19 cellular contexts compared by ENCODE assay signal in the genomic region with DNA sequence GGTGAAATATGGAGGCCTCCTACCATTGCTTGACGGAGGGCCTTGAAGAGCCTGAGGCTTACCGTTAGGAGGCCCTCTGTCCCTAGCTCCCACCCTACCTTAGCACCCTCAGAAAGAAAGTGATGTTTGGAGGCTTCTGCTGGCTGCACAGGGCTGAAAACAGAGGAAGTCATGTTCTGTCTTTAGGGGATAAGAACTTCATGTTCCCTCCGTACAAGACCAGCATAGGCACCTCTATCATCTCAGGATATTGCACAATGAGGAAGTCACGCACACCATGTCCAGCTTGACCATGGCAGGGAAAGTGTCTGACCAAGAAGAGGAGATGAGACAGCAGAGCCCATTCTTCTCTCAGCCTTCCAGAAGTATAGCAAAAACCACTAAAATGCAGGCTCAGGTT. TPM values are rescaled to one million over a fixed set of nuclear protein-coding genes. Genes with fewer than 3 reads are reported as not detected.
DNase-seq lines count a peak whose midpoint lies in the region; TF ChIP-seq lines count a peak whose summit lies in the region.
"Had no signal": no experiment of that assay in that cellular context is flagged by ENCODE, and none has a peak within 500 bp of the region (broad histone marks: within the 10 kb centered on the region; RNA-seq: fewer than 3 reads in every experiment).

No MANE protein-coding gene starts in this region.

- H3K36me3 Mint-ChIP-seq in CD8-positive, alpha-beta memory T cell, result no peaks in the 10 kb centered on the region

- H3K27me3 ChIP-seq in tibial nerve, result no peaks in the 10 kb centered on the region
- H3K27me3 ChIP-seq in CD8-positive, alpha-beta memory T cell (ENCODE audit: insufficient read depth, low read length, poor library complexity, severe bottlenecking), result no peaks in the 10 kb centered on the region
- H3K27me3 ChIP-seq: cardiac muscle cell had no signal

- DNase-seq in SK-MEL-5 (ENCODE audit: low read depth, low spot score), result peak; percentile 14
- peak; percentile 54 for DNase-seq in fibroblast of mammary gland (ENCODE audit: low read depth)
- peak; percentile 82 for DNase-seq in medulla oblongata (ENCODE audit: extremely low spot score)
- peak in 1 of 2 donors; percentile 71 for DNase-seq in tibial nerve (ENCODE audit: low spot score in 2 of 2)
- no peak for DNase-seq in stimulated activated CD4-positive, alpha-beta T cell treated with anti-CD3 and anti-CD28 coated beads, Interleukin-2, amount 100 ng/mL, for 24 hours
- DNase-seq in CD8-positive, alpha-beta memory T cell, result no peak
- no peak for DNase-seq in OCI-M2 (lab: John Stamatoyannopoulos, UW; ENCODE audit: unreplicated experiment)
- DNase-seq: activated CD4-positive, alpha-beta T cell treated with anti-CD3 and anti-CD28 coated beads, Interleukin-2, amount 50 U/mL, for 4 hours; activated effector memory CD4-positive, alpha-beta T cell treated with anti-CD3 and anti-CD28 coated beads, Interleukin-2, amount 50 U/mL, for 16 hours; CD4-positive, alpha-beta T cell; H9; NCI-H2171; PC-3; stimulated activated naive CD4-positive, alpha-beta T cell treated with Interleukin-2 at 50 U/mL for 16 hours had no signal

- in situ Hi-C loops in SK-MEL-5 (cut with HindIII; ENCODE audit: low pct_unique_long_range_greater_than_20kb, low sequenced_read_pairs), result no loop called here

- POLR2A ChIA-PET in CD8-positive, alpha-beta memory T cell (lab: Charles Lee), result no interaction called here

- H3K27ac ChIP-seq in tibial nerve, result peak overlapping the region in 3 of 4 donors; percentile 29 to 75 (median 61)
- no peak overlapping the region for H3K27ac ChIP-seq in CD8-positive, alpha-beta memory T cell (ENCODE audit: low read depth, low read length)
- H3K27ac ChIP-seq: cardiac muscle cell, epithelial cell of prostate had no signal

- CTCF ChIA-PET in CD8-positive, alpha-beta memory T cell (lab: Charles Lee), result interaction anchor here (1.1 to 1.2 kb wide), 2 partner anchors 18 to 19 kb away, joined by 3 to 4 read pairs; no protein-coding TSS in a partner anchor

- H3K36me3 ChIP-seq in tibial nerve, result no peaks in the 10 kb centered on the region
- no peaks in the 10 kb centered on the region for H3K36me3 ChIP-seq in CD8-positive, alpha-beta memory T cell (ENCODE audit: insufficient read depth, low read length)
- H3K36me3 ChIP-seq: cardiac muscle cell had no signal

- TF ChIP-seq POLR2A in tibial nerve (IDR thresholded peaks at IDR 0.05), result peak; percentile 20 to 21

- no peak overlapping the region for H3K27ac Mint-ChIP-seq in CD8-positive, alpha-beta memory T cell
- H3K27ac Mint-ChIP-seq: CD4-positive, alpha-beta T cell; T-helper 1 cell treated with Interleukin-12 subunit alpha and Interleukin-12 subunit beta and Interleukin-4 antibody, amounts not matched to agents 30 μg/mL and 1 μg/mL, for 36 hours had no signal

- H3K4me3 Mint-ChIP-seq in CD8-positive, alpha-beta memory T cell, result no peak overlapping the region
- H3K4me3 Mint-ChIP-seq: CD4-positive, alpha-beta T cell; H9; T-helper 1 cell treated with Interleukin-12 subunit alpha and Interleukin-12 subunit beta and Interleukin-4 antibody, amounts not matched to agents 30 μg/mL and 1 μg/mL, for 36 hours had no signal

- no peaks in the 10 kb centered on the region for H3K4me1 Mint-ChIP-seq in CD8-positive, alpha-beta memory T cell

- no peaks in the 10 kb centered on the region for H3K9me3 ChIP-seq in tibial nerve
- no peaks in the 10 kb centered on the region for H3K9me3 ChIP-seq in CD8-positive, alpha-beta memory T cell (ENCODE audit: low read length)

- TF ChIP-seq CTCF in fibroblast of mammary gland (conservative IDR thresholded peaks at IDR 0.05; ENCODE audit: control insufficient read depth, insufficient read depth, low read depth, low read length) (no peak), tibial nerve (IDR thresholded peaks at IDR 0.05) (no peak)

- peak; percentile 64 to 88 for TF ChIP-seq EP300 in tibial nerve (IDR thresholded peaks at IDR 0.05)

- no peaks in the 10 kb centered on the region for H3K4me1 ChIP-seq in tibial nerve
- no peaks in the 10 kb centered on the region for H3K4me1 ChIP-seq in CD8-positive, alpha-beta memory T cell (ENCODE audit: insufficient read depth, low read length)

- 73% methylated on average over 4 of the region's 4 CpGs for WGBS in tibial nerve, 2 donors

- no peaks in the 10 kb centered on the region for H3K27me3 Mint-ChIP-seq in CD8-positive, alpha-beta memory T cell
- H3K27me3 Mint-ChIP-seq: CD4-positive, alpha-beta T cell had no signal

- H3K9me3 Mint-ChIP-seq in CD8-positive, alpha-beta memory T cell, result no peaks in the 10 kb centered on the region
- H3K9me3 Mint-ChIP-seq: CD4-positive, alpha-beta T cell; H9 had no signal

- H3K4me3 ChIP-seq in fibroblast of mammary gland (ENCODE audit: control insufficient read depth, low read depth, low read length), result no peak overlapping the region
- H3K4me3 ChIP-seq in tibial nerve, result no peak overlapping the region
- H3K4me3 ChIP-seq in CD8-positive, alpha-beta memory T cell (ENCODE audit: low read length), result no peak overlapping the region
- H3K4me3 ChIP-seq: cardiac muscle cell had no signal

RNA-seq across cellular contexts. Expression of gene ADORA3, which starts 13.8 kb away (rescaled TPM):
- total RNA-seq in SK-MEL-5 (2014; rRNA removed; shearing (Covaris generic)), result not detected in 2 replicates
- polyA plus RNA-seq in SK-MEL-5 (2015; cell fraction: cytosol; rRNA removed), result not detected in 2 replicates
- polyA plus RNA-seq in SK-MEL-5 (2015; cell fraction: nucleus; rRNA removed), result not detected in 2 replicates
- total RNA-seq in tibial nerve, result 10 to 100 TPM in 2 of 4 donors, 1 to 10 TPM in 2; 5.3 to 17.5 (median 9.9) TPM
- total RNA-seq in CD8-positive, alpha-beta memory T cell, result under 1 TPM; 0.39 to 0.51 TPM
- not detected for polyA plus RNA-seq in CD8-positive, alpha-beta memory T cell
- total RNA-seq: cardiac muscle cell; CD4-positive, alpha-beta T cell; H9; M059J; myocyte; PC-3 had no signal
- polyA plus RNA-seq: cardiac muscle cell had no signal

RNA-seq across cellular contexts. Expression of gene TMIGD3, which starts 13.8 kb away (rescaled TPM):
- total RNA-seq in SK-MEL-5 (2014; rRNA removed; shearing (Covaris generic)), result 0.21 TPM in 1 of 2 replicates, not detected in the other
- polyA plus RNA-seq in SK-MEL-5 (2015; cell fraction: cytosol; rRNA removed), result not detected in 2 replicates
- polyA plus RNA-seq in SK-MEL-5 (2015; cell fraction: nucleus; rRNA removed), result not detected in 2 replicates
- total RNA-seq in tibial nerve, result 1 to 10 TPM in 2 of 4 donors, under 1 TPM in 2; 0.59 to 9.6 (median 2.3) TPM
- under 1 TPM in 1 of 2 experiments, not detected in 1; 0.26 TPM for total RNA-seq in CD8-positive, alpha-beta memory T cell
- not detected for polyA plus RNA-seq in CD8-positive, alpha-beta memory T cell
- total RNA-seq: cardiac muscle cell; CD4-positive, alpha-beta T cell; H9; M059J; myocyte; PC-3 had no signal
- polyA plus RNA-seq: cardiac muscle cell had no signal

RNA-seq across cellular contexts. Expression of gene C1orf162, which starts 15.8 kb away (rescaled TPM):
- total RNA-seq in SK-MEL-5 (2014; rRNA removed; shearing (Covaris generic)), result 0.08 TPM in 1 of 2 replicates, not detected in the other
- polyA plus RNA-seq in SK-MEL-5 (2015; cell fraction: cytosol; rRNA removed), result 0.08 and 0.18 TPM in 2 replicates
- polyA plus RNA-seq in SK-MEL-5 (2015; cell fraction: nucleus; rRNA removed), result 3.3 and 5.8 TPM in 2 replicates
- 10 to 100 TPM; 19.4 to 59.1 (median 31.8) TPM for total RNA-seq in tibial nerve
- total RNA-seq in CD8-positive, alpha-beta memory T cell, result 1 to 10 TPM; 3.9 to 4.9 TPM
- 90.1 TPM for polyA plus RNA-seq in CD8-positive, alpha-beta memory T cell
- total RNA-seq: H9 had no signal

RNA-seq across cellular contexts. Expression of gene ATP5PB, which starts 40.3 kb away (rescaled TPM):
- total RNA-seq in SK-MEL-5 (2014; rRNA removed; shearing (Covaris generic)), result 683 and 745 TPM in 2 replicates
- 342 and 365 TPM in 2 replicates for polyA plus RNA-seq in SK-MEL-5 (2015; cell fraction: cytosol; rRNA removed)
- 62.0 and 97.5 TPM in 2 replicates for polyA plus RNA-seq in SK-MEL-5 (2015; cell fraction: nucleus; rRNA removed)
- total RNA-seq in tibial nerve, result 100 to 1,000 TPM in 2 of 4 donors, 10 to 100 TPM in 2; 91.2 to 176 (median 103) TPM
- 100 to 1,000 TPM; 351 to 360 TPM for total RNA-seq in CD8-positive, alpha-beta memory T cell
- 455 TPM for polyA plus RNA-seq in CD8-positive, alpha-beta memory T cell

RNA-seq across cellular contexts. Expression of gene WDR77, which starts 40.5 kb away (rescaled TPM):
- 54.1 and 57.1 TPM in 2 replicates for total RNA-seq in SK-MEL-5 (2014; rRNA removed; shearing (Covaris generic))
- 53.8 and 69.0 TPM in 2 replicates for polyA plus RNA-seq in SK-MEL-5 (2015; cell fraction: cytosol; rRNA removed)
- 87.5 and 109 TPM in 2 replicates for polyA plus RNA-seq in SK-MEL-5 (2015; cell fraction: nucleus; rRNA removed)
- 10 to 100 TPM; 20.8 to 38.1 (median 30.4) TPM for total RNA-seq in tibial nerve
- 10 to 100 TPM; 73.2 to 74.7 TPM for total RNA-seq in CD8-positive, alpha-beta memory T cell
- 42.2 TPM for polyA plus RNA-seq in CD8-positive, alpha-beta memory T cell

Comparison
In these comparisons a context has a peak if more than half of its experiments do, and no peak if none do; other contexts are left out.
1. DNase-seq: peak in SK-MEL-5 (single experiment), fibroblast of mammary gland (single experiment) and medulla oblongata (single experiment); none in stimulated activated CD4-positive, alpha-beta T cell treated with anti-CD3 and anti-CD28 coated beads, Interleukin-2, amount 100 ng/mL, for 24 hours (0 of 2), CD8-positive, alpha-beta memory T cell (0 of 5) and OCI-M2 (single experiment).